In the genomic region with DNA sequence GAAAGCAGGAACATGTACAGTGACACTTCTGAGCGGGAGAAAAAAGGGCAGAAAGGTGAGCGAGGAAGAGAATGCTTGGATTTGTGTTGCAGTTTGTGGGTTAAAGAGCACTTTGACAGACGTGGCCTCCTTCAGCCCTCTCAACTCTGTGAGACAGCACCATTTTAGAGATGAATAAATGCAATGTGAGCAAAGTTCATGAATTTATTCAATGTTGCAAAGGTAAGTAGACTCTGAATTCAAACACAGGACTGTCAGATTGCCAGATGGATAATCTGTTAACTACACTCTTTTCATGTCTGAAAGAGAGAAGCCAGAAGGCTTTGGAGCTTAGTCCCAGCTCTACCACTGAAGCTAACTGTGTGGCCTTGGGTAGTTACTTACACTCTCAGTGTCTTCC, we compare ENCODE assay signal across 34 cellular contexts. TPM values are rescaled to one million over a fixed set of nuclear protein-coding genes. Genes with fewer than 3 reads are reported as not detected.
DNase-seq lines count a peak whose midpoint lies in the region; ATAC-seq, FAIRE-seq and TF ChIP-seq lines count a peak whose summit lies in the region.
"Had no signal": no experiment of that assay in that cellular context is flagged by ENCODE, and none has a peak within 500 bp of the region (broad histone marks: within the 10 kb centered on the region; RNA-seq: fewer than 3 reads in every experiment).

No MANE protein-coding gene starts in this region.

- H3K27me3 ChIP-seq in GM23338 (ENCODE audit: insufficient read depth) (no peaks in the 10 kb centered on the region), right lobe of liver (no peaks in the 10 kb centered on the region), heart left ventricle (peaks cover 0 to 9% (median 0%) of the 10 kb centered on the region in 9 donors)
- H3K27me3 ChIP-seq: BE2C, BLaER1 had no signal

- TF ChIP-seq POLR2A in erythroblast (IDR thresholded peaks at IDR 0.05; ENCODE audit: low read length) (no peak), right lobe of liver (IDR thresholded peaks at IDR 0.05) (no peak), heart left ventricle (IDR thresholded peaks at IDR 0.05) (no peak)

- no peak for DNase-seq in D721Med (ENCODE audit: insufficient read length, low spot score)
- no peak for DNase-seq in GM23338 (ENCODE audit: low spot score)
- peak; percentile 21 to 23 for DNase-seq in erythroblast (lab: John Stamatoyannopoulos, UW)
- DNase-seq in right lobe of liver: no peak
- no peak for DNase-seq in heart left ventricle
- DNase-seq in GM19238 (ENCODE audit: insufficient read length, low spot score): no peak
- DNase-seq in retina: no peak
- DNase-seq in mucosa of gallbladder (ENCODE audit: low spot score): no peak
- DNase-seq: 8988T; ACHN; BE2C; C1 segment of cervical spinal cord; Caco-2; Calu3; CD4-positive, CD25-positive, alpha-beta regulatory T cell; CD8-positive, alpha-beta T cell; DMS 273 treated with DMSO at 0.1 percent for 48 hours; DMS153; DMS53; DMS79; DND-41; EL; GDM1 had no signal

- no peak overlapping the region for H3K4me2 ChIP-seq in GM23338
- H3K4me2 ChIP-seq: BLaER1 had no signal

- TF ChIP-seq CTCF in D721Med (IDR thresholded peaks at IDR 0.05; ENCODE audit: insufficient read depth, missing control alignments) (no peak), GM23338 (conservative IDR thresholded peaks at IDR 0.05; ENCODE audit: low read depth in 2 of 2) (no peak), right lobe of liver (IDR thresholded peaks at IDR 0.05) (no peak), heart left ventricle (IDR thresholded peaks at IDR 0.05) (no peak)

- no peaks in the 10 kb centered on the region for H4K20me1 ChIP-seq in GM23338 (replicated peaks; ENCODE audit: insufficient read depth)
- H4K20me1 ChIP-seq: BLaER1 had no signal

- no peaks in the 10 kb centered on the region for H3K36me3 Mint-ChIP-seq in GM23338 (ENCODE audit: low read depth)
- H3K36me3 Mint-ChIP-seq: CD14-positive monocyte; CD4-positive, CD25-positive, alpha-beta regulatory T cell; CD8-positive, alpha-beta T cell had no signal

- no peaks in the 10 kb centered on the region for H3F3A ChIP-seq in GM23338 (replicated peaks; ENCODE audit: low read depth)

- H3K9me3 Mint-ChIP-seq in GM23338: no peaks in the 10 kb centered on the region
- H3K9me3 Mint-ChIP-seq: CD8-positive, alpha-beta T cell had no signal

- H3K4me3 ChIP-seq in GM23338 (no peak overlapping the region), right lobe of liver (no peak overlapping the region), heart left ventricle (no peak overlapping the region)
- H3K4me3 ChIP-seq: BLaER1, GM12878 had no signal

- H3K27ac Mint-ChIP-seq in GM23338: no peak overlapping the region
- H3K27ac Mint-ChIP-seq: CD4-positive, CD25-positive, alpha-beta regulatory T cell; CD8-positive, alpha-beta T cell had no signal

- 29% methylated on average over 3 of the region's 3 CpGs for WGBS in right lobe of liver (ENCODE audit: insufficient coverage, low coverage, low lambda C conversion rate, missing lambda C conversion rate)
- WGBS in heart left ventricle, 4 donors: 73 to 76% (median 74%) methylated on average over 3 of the region's 3 CpGs

- H3K4me1 Mint-ChIP-seq in GM23338: no peaks in the 10 kb centered on the region
- H3K4me1 Mint-ChIP-seq: CD14-positive monocyte; CD4-positive, CD25-positive, alpha-beta regulatory T cell had no signal

- H3K27me3 Mint-ChIP-seq in GM23338 (ENCODE audit: insufficient read depth, low read depth, poor library complexity): no peaks in the 10 kb centered on the region

- H3K4me3 Mint-ChIP-seq in GM23338: no peak overlapping the region
- H3K4me3 Mint-ChIP-seq: CD14-positive monocyte; CD4-positive, CD25-positive, alpha-beta regulatory T cell; CD8-positive, alpha-beta T cell had no signal

- H3K36me3 ChIP-seq in GM23338 (ENCODE audit: insufficient read depth) (no peaks in the 10 kb centered on the region), right lobe of liver (no peaks in the 10 kb centered on the region), heart left ventricle (no peaks in the 10 kb centered on the region)
- H3K36me3 ChIP-seq: BE2C, BLaER1 had no signal

- H3K9me3 ChIP-seq in right lobe of liver (no peaks in the 10 kb centered on the region), heart left ventricle (peaks cover 0 to 4% (median 0%) of the 10 kb centered on the region in 12 donors)
- H3K9me3 ChIP-seq: BE2C, BLaER1, Caco-2 had no signal

- H3K27ac ChIP-seq in GM23338 (ENCODE audit: low read depth) (no peak overlapping the region), right lobe of liver (peak overlapping the region in 1 of 3 donors; percentile 43), heart left ventricle (no peak overlapping the region)
- H3K27ac ChIP-seq: BLaER1 had no signal

- intact Hi-C loops in right lobe of liver (cut with DNase I) (no loop called here), heart left ventricle (cut with DNase I) (no loop called here)

- H3K4me1 ChIP-seq in GM23338 (ENCODE audit: insufficient read depth) (no peaks in the 10 kb centered on the region), right lobe of liver (peaks cover 0 to 21% (median 6%) of the 10 kb centered on the region in 4 donors), heart left ventricle (no peaks in the 10 kb centered on the region)
- H3K4me1 ChIP-seq: BE2C, BLaER1, Caco-2 had no signal

- FAIRE-seq in D721Med (lab: Jason Lieb, UNC): peak; percentile 63
- FAIRE-seq: A204.1, GM12878, GM12892, GM18507, GM19239 had no signal

- H3K79me2 ChIP-seq in GM23338 (replicated peaks; ENCODE audit: insufficient read depth): no peaks in the 10 kb centered on the region

- H2AFZ ChIP-seq in GM23338: peak overlapping the region; percentile 43

- no peaks in the 10 kb centered on the region for H3K9me2 ChIP-seq in GM23338 (ENCODE audit: insufficient read depth)

- ATAC-seq in GM23338 (no peak), right lobe of liver (peak; percentile 74 to 92 (median 88)), heart left ventricle (no peak)
- ATAC-seq: CD8-positive, alpha-beta T cell; GM12878 had no signal

TF ChIP-seq in GM23338, 12 proteins besides CTCF, POLR2A, EP300 and RAD21:
- TF ChIP-seq EZH2 (IDR thresholded peaks at IDR 0.05; ENCODE audit: low read depth, unreplicated experiment): no peak
- TF ChIP-seq STAT1 (IDR thresholded peaks at IDR 0.05; ENCODE audit: unreplicated experiment): no peak
- TF ChIP-seq, protein P1, sequence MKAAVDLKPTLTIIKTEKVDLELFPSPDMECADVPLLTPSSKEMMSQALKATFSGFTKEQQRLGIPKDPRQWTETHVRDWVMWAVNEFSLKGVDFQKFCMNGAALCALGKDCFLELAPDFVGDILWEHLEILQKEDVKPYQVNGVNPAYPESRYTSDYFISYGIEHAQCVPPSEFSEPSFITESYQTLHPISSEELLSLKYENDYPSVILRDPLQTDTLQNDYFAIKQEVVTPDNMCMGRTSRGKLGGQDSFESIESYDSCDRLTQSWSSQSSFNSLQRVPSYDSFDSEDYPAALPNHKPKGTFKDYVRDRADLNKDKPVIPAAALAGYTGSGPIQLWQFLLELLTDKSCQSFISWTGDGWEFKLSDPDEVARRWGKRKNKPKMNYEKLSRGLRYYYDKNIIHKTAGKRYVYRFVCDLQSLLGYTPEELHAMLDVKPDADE (IDR thresholded peaks at IDR 0.05): no peak
- no peak for TF ChIP-seq JUNB (IDR thresholded peaks at IDR 0.05; ENCODE audit: unreplicated experiment)
TF ChIP-seq in GM23338: peak in this region for 0.

RNA-seq across cellular contexts. Expression of a gene that starts 47.7 kb away (rescaled TPM):
- not detected in 2 replicates for total RNA-seq in GM23338 (2014; rRNA removed; shearing (Covaris generic))
- 0.11 TPM in 1 of 2 replicates, not detected in the other for polyA plus RNA-seq in GM23338 (2016; fragmentation: Nextera tagmentation; extraction: Ambion mirVana)
- not detected for total RNA-seq in right lobe of liver
- total RNA-seq in heart left ventricle: not detected
- not detected for polyA plus RNA-seq in heart left ventricle
- total RNA-seq in mucosa of gallbladder: not detected
- total RNA-seq: A673; Caco-2; Calu3; CD4-positive, CD25-positive, alpha-beta regulatory T cell; CD8-positive, alpha-beta T cell; Daoy; G401; GM12878 had no signal
- polyA plus RNA-seq: AG04450; CD14-positive monocyte; CD4-positive, CD25-positive, alpha-beta regulatory T cell; GM12878 had no signal

Comparison
In these comparisons a context has a peak if more than half of its experiments do, and no peak if none do; other contexts are left out.
1. DNase-seq: peak in erythroblast (2 of 2); none in D721Med (single experiment), GM23338 (single experiment), right lobe of liver (0 of 3), heart left ventricle (0 of 5), GM19238 (single experiment), retina (single experiment) and mucosa of gallbladder (single experiment).
2. ATAC-seq: peak in right lobe of liver (4 of 4); none in GM23338 (single experiment) and heart left ventricle (0 of 4).